In genomic region chr2:85353876-85354285, GRCh38 we compare ENCODE assay signal across 8 cellular contexts. TPM values are rescaled to one million over a fixed set of nuclear protein-coding genes. Genes with fewer than 3 reads are reported as not detected.
DNase-seq lines count a peak whose midpoint lies in the region; ATAC-seq and TF ChIP-seq lines count a peak whose summit lies in the region.

No MANE protein-coding gene starts in this region.

- peaks cover 32% of the 10 kb centered on the region for H3K4me1 Mint-ChIP-seq in activated CD4-positive, alpha-beta T cell treated with anti-CD3 and anti-CD28 coated beads for 36 hours
- H3K4me1 Mint-ChIP-seq in activated CD4-positive, alpha-beta T cell treated with anti-CD3 and anti-CD28 coated beads, Interleukin-2, amount 10 ng/mL, durations not matched to agents 7 days and 5 days = peaks cover 44% of the 10 kb centered on the region
- peaks cover 34% of the 10 kb centered on the region for H3K4me1 Mint-ChIP-seq in nephron

- ATAC-seq in activated CD4-positive, alpha-beta T cell treated with anti-CD3 and anti-CD28 coated beads for 36 hours = peak; percentile 2

- H3K4me3 ChIP-seq in fibroblast of lung (replicated peaks in 1 of 4; ENCODE audit: control extremely low read depth in 1 of 4, insufficient read depth in 1 of 4, low read depth in 3 of 4, low read length in 4 of 4) = peak overlapping the region; percentile 54 to 100 (median 84)

- H2AFZ ChIP-seq in fibroblast of lung (ENCODE audit: low read length) = peak overlapping the region; percentile 27

- peaks cover 25% of the 10 kb centered on the region for H3K79me2 ChIP-seq in fibroblast of lung (ENCODE audit: control insufficient read depth, insufficient read depth, low read length)

- no peaks in the 10 kb centered on the region for H4K20me1 ChIP-seq in fibroblast of lung (ENCODE audit: control insufficient read depth, extremely low read depth, insufficient read depth, low read length)

- peaks cover 16% of the 10 kb centered on the region for H3K36me3 ChIP-seq in fibroblast of lung (ENCODE audit: control insufficient read depth, insufficient read depth, low read length)

- no peaks in the 10 kb centered on the region for H3K9me3 Mint-ChIP-seq in activated CD4-positive, alpha-beta T cell treated with anti-CD3 and anti-CD28 coated beads for 36 hours (ENCODE audit: low read depth)
- H3K9me3 Mint-ChIP-seq in activated CD4-positive, alpha-beta T cell treated with anti-CD3 and anti-CD28 coated beads, Interleukin-2, amount 10 ng/mL, durations not matched to agents 7 days and 5 days = no peaks in the 10 kb centered on the region
- H3K9me3 Mint-ChIP-seq in nephron = no peaks in the 10 kb centered on the region

- no peaks in the 10 kb centered on the region for H3K9me3 ChIP-seq in fibroblast of lung (ENCODE audit: control insufficient read depth, insufficient read depth, low read depth, low read length)

- peak; percentile 37 for DNase-seq in activated CD4-positive, alpha-beta T cell treated with anti-CD3 and anti-CD28 coated beads for 36 hours
- no peak for DNase-seq in activated CD4-positive, alpha-beta T cell treated with anti-CD3 and anti-CD28 coated beads for 1 hour
- DNase-seq in HK-2 (ENCODE audit: unreplicated experiment) = peak; percentile 39
- peak; percentile 17 for DNase-seq in activated CD4-positive, alpha-beta T cell treated with anti-CD3 and anti-CD28 coated beads, Interleukin-2, amount 10 ng/mL, durations not matched to agents 7 days and 5 days
- DNase-seq in fibroblast of lung (ENCODE audit: low read depth in 2 of 2) = peak; percentile 22 to 29
- DNase-seq in NCI-H2029 (lab: John Stamatoyannopoulos, UW) = no peak
- no peak for DNase-seq in NCI-H345 (lab: John Stamatoyannopoulos, UW)

- TF ChIP-seq CTCF in fibroblast of lung (conservative IDR thresholded peaks at IDR 0.05 in 1 of 2, IDR thresholded peaks at IDR 0.05 in 1 of 2; ENCODE audit: low read depth in 1 of 2, low read length in 2 of 2) = no peak
- no peak for TF ChIP-seq CTCF in nephron (IDR thresholded peaks at IDR 0.05; ENCODE audit: unreplicated experiment in 3 of 3)

- H3K27me3 Mint-ChIP-seq in activated CD4-positive, alpha-beta T cell treated with anti-CD3 and anti-CD28 coated beads for 36 hours = no peaks in the 10 kb centered on the region
- no peaks in the 10 kb centered on the region for H3K27me3 Mint-ChIP-seq in activated CD4-positive, alpha-beta T cell treated with anti-CD3 and anti-CD28 coated beads, Interleukin-2, amount 10 ng/mL, durations not matched to agents 7 days and 5 days
- no peaks in the 10 kb centered on the region for H3K27me3 Mint-ChIP-seq in nephron (ENCODE audit: low read depth)

- H3K27ac Mint-ChIP-seq in activated CD4-positive, alpha-beta T cell treated with anti-CD3 and anti-CD28 coated beads for 36 hours = peak overlapping the region; percentile 99
- H3K27ac Mint-ChIP-seq in activated CD4-positive, alpha-beta T cell treated with anti-CD3 and anti-CD28 coated beads, Interleukin-2, amount 10 ng/mL, durations not matched to agents 7 days and 5 days = peak overlapping the region; percentile 96
- peak overlapping the region in 2 of 3 experiments; percentile 80 to 93 for H3K27ac Mint-ChIP-seq in nephron

- CTCF ChIA-PET in activated CD4-positive, alpha-beta T cell treated with anti-CD3 and anti-CD28 coated beads for 36 hours (lab: Charles Lee) = interaction anchor here (0.6 to 1.4 kb wide), 6 partner anchors 17 to 67 kb away, joined by 3 to 5 read pairs (median 3); no protein-coding TSS in a partner anchor
- CTCF ChIA-PET in activated CD4-positive, alpha-beta T cell treated with anti-CD3 and anti-CD28 coated beads, Interleukin-2, amount 10 ng/mL, durations not matched to agents 7 days and 5 days (lab: Charles Lee) = interaction anchor here (0.9 to 5.1 kb wide), 6 partner anchors 12 to 1114 kb away, joined by 3 to 27 read pairs (median 4); partner anchors contain the start of gene TGOLN2

- H3K9ac ChIP-seq in fibroblast of lung (ENCODE audit: insufficient read depth, low read length) = peak overlapping the region; percentile 43

- peak overlapping the region; percentile 45 for H3K27ac ChIP-seq in fibroblast of lung (ENCODE audit: insufficient read depth, low read length)

- H3K4me2 ChIP-seq in fibroblast of lung (ENCODE audit: extremely low read depth, insufficient read depth, low read length) = peak overlapping the region; percentile 82

- intact Hi-C loops in activated CD4-positive, alpha-beta T cell treated with anti-CD3 and anti-CD28 coated beads for 36 hours (cut with DNase I, micrococcal nuclease) = loop anchor here (1.0 to 10.0 kb wide), 10 partner anchors 26 to 841 kb away; partner anchors contain the start of genes GGCX (in 2 of the 2), MAT2A (in 2 of the 2), SH2D6 (in 2 of the 2) and USP39 (in 2 of the 2)

- POLR2A ChIA-PET in activated CD4-positive, alpha-beta T cell treated with anti-CD3 and anti-CD28 coated beads for 36 hours (lab: Charles Lee) = interaction anchor here (0.5 to 2.3 kb wide), 16 partner anchors 12 to 448 kb away, joined by 3 to 20 read pairs (median 4); partner anchors contain the start of genes GGCX, MAT2A and TGOLN2
- POLR2A ChIA-PET in activated CD4-positive, alpha-beta T cell treated with anti-CD3 and anti-CD28 coated beads, Interleukin-2, amount 10 ng/mL, durations not matched to agents 7 days and 5 days (lab: Charles Lee) = interaction anchor here (0.6 to 1.6 kb wide), 3 partner anchors 20 to 207 kb away, joined by 3 to 4 read pairs (median 4); no protein-coding TSS in a partner anchor

- H3K4me1 ChIP-seq in fibroblast of lung (ENCODE audit: control insufficient read depth, extremely low read depth, insufficient read depth, low read length) = peaks cover 4% of the 10 kb centered on the region

- no peaks in the 10 kb centered on the region for H3K27me3 ChIP-seq in fibroblast of lung (ENCODE audit: control insufficient read depth, insufficient read depth, low read length)

- H3K36me3 Mint-ChIP-seq in activated CD4-positive, alpha-beta T cell treated with anti-CD3 and anti-CD28 coated beads for 36 hours (ENCODE audit: low read depth) = peaks cover 46% of the 10 kb centered on the region
- H3K36me3 Mint-ChIP-seq in activated CD4-positive, alpha-beta T cell treated with anti-CD3 and anti-CD28 coated beads, Interleukin-2, amount 10 ng/mL, durations not matched to agents 7 days and 5 days (ENCODE audit: low read depth) = peaks cover 34% of the 10 kb centered on the region
- H3K36me3 Mint-ChIP-seq in nephron (ENCODE audit: low read depth) = peaks cover 35% of the 10 kb centered on the region

- peak overlapping the region; percentile 89 for H3K4me3 Mint-ChIP-seq in activated CD4-positive, alpha-beta T cell treated with anti-CD3 and anti-CD28 coated beads for 36 hours
- H3K4me3 Mint-ChIP-seq in activated CD4-positive, alpha-beta T cell treated with anti-CD3 and anti-CD28 coated beads, Interleukin-2, amount 10 ng/mL, durations not matched to agents 7 days and 5 days = peak overlapping the region; percentile 96
- H3K4me3 Mint-ChIP-seq in nephron = peak overlapping the region; percentile 97 to 99 (median 98)

RNA-seq across cellular contexts. Expression of gene RETSAT, which starts 0.4 kb away (rescaled TPM):
- 10 to 100 TPM; 18.1 to 18.7 TPM for total RNA-seq in activated CD4-positive, alpha-beta T cell treated with anti-CD3 and anti-CD28 coated beads for 36 hours
- 10 to 100 TPM; 24.7 to 24.9 TPM for total RNA-seq in activated CD4-positive, alpha-beta T cell treated with anti-CD3 and anti-CD28 coated beads, Interleukin-2, amount 10 ng/mL, durations not matched to agents 7 days and 5 days
- total RNA-seq in fibroblast of lung = 61.6 and 87.0 TPM in 2 replicates
- polyA plus RNA-seq in fibroblast of lung = 38.6 and 39.3 TPM in 2 replicates
- polyA plus RNA-seq in fibroblast of lung (2012) = 38.2 and 40.7 TPM in 2 replicates
- polyA minus RNA-seq in fibroblast of lung (ENCODE audit: low replicate concordance) = 196 and 199 TPM in 2 replicates

RNA-seq across cellular contexts. Expression of gene ELMOD3, which starts 0.7 kb away (rescaled TPM):
- total RNA-seq in activated CD4-positive, alpha-beta T cell treated with anti-CD3 and anti-CD28 coated beads for 36 hours = 10 to 100 TPM; 11.2 to 12.9 TPM
- 10 to 100 TPM; 19.4 to 22.1 TPM for total RNA-seq in activated CD4-positive, alpha-beta T cell treated with anti-CD3 and anti-CD28 coated beads, Interleukin-2, amount 10 ng/mL, durations not matched to agents 7 days and 5 days
- total RNA-seq in fibroblast of lung = 20.3 and 27.9 TPM in 2 replicates
- polyA plus RNA-seq in fibroblast of lung = 11.8 and 13.0 TPM in 2 replicates
- 7.1 and 7.5 TPM in 2 replicates for polyA plus RNA-seq in fibroblast of lung (2012)
- polyA minus RNA-seq in fibroblast of lung (ENCODE audit: low replicate concordance) = 9.3 and 12.6 TPM in 2 replicates

RNA-seq across cellular contexts. Expression of gene TGOLN2, which starts 26.1 kb away (rescaled TPM):
- 10 to 100 TPM; 84.0 to 90.4 TPM for total RNA-seq in activated CD4-positive, alpha-beta T cell treated with anti-CD3 and anti-CD28 coated beads for 36 hours
- total RNA-seq in activated CD4-positive, alpha-beta T cell treated with anti-CD3 and anti-CD28 coated beads, Interleukin-2, amount 10 ng/mL, durations not matched to agents 7 days and 5 days = 100 to 1,000 TPM; 127 to 130 TPM
- total RNA-seq in fibroblast of lung = 80.4 and 112 TPM in 2 replicates
- polyA plus RNA-seq in fibroblast of lung = 128 and 130 TPM in 2 replicates
- polyA plus RNA-seq in fibroblast of lung (2012) = 67.5 and 80.2 TPM in 2 replicates
- polyA minus RNA-seq in fibroblast of lung (ENCODE audit: low replicate concordance) = 56.9 and 61.9 TPM in 2 replicates

RNA-seq across cellular contexts. Expression of gene CAPG, which starts 56.3 kb away (rescaled TPM):
- 10 to 100 TPM; 28.3 to 45.6 TPM for total RNA-seq in activated CD4-positive, alpha-beta T cell treated with anti-CD3 and anti-CD28 coated beads for 36 hours
- 100 to 1,000 TPM; 299 to 387 TPM for total RNA-seq in activated CD4-positive, alpha-beta T cell treated with anti-CD3 and anti-CD28 coated beads, Interleukin-2, amount 10 ng/mL, durations not matched to agents 7 days and 5 days
- 105 and 193 TPM in 2 replicates for total RNA-seq in fibroblast of lung
- polyA plus RNA-seq in fibroblast of lung = 43.8 and 159 TPM in 2 replicates
- 64.0 and 211 TPM in 2 replicates for polyA plus RNA-seq in fibroblast of lung (2012)
- 38.6 and 96.8 TPM in 2 replicates for polyA minus RNA-seq in fibroblast of lung (ENCODE audit: low replicate concordance)

Comparison
In these comparisons a context has a peak if more than half of its experiments do, and no peak if none do; other contexts are left out.
1. DNase-seq: peak in activated CD4-positive, alpha-beta T cell treated with anti-CD3 and anti-CD28 coated beads for 36 hours (single experiment), HK-2 (single experiment), activated CD4-positive, alpha-beta T cell treated with anti-CD3 and anti-CD28 coated beads, Interleukin-2, amount 10 ng/mL, durations not matched to agents 7 days and 5 days (single experiment) and fibroblast of lung (2 of 2); none in activated CD4-positive, alpha-beta T cell treated with anti-CD3 and anti-CD28 coated beads for 1 hour (single experiment), NCI-H2029 (single experiment) and NCI-H345 (single experiment).
2. Peak in every context shown above with its lines, with median percentiles within 50 percentile points of each other: H3K27ac Mint-ChIP-seq and H3K4me3 Mint-ChIP-seq.